Comparison of ENCODE assay signal across 22 cellular contexts in the genomic region with DNA sequence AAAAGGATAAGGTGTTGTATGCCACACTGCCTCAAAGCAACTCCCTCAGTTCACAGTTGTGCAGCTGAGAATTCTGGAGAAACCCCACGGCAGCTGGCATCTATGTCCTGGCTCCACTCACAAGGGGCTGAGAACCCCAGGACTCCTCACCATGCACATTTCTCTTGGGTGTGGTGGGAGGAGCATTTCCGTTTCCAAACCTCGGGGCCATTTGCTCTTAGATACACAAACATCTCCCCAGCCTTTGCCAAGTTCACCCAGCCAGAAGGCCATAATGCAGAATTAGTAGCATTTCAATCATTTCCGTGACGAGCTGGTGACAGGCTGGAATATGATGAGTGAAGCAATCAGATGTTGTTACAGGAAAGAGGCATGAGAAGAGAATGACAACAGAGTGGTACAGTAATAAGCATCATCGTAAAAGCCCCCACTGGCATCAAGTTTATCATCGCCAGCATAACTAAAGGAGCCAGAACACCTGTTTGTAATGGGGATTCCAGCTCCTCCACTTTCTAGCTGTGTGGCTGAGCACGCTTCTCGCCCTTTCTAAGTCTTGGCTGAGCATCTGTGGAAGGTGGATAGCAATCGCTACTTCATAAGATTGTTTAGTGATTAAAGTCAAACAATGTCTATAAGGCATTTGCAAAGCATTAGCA.
A peak's percentile ranks its signal among the peaks of the same experiment; 100 is the strongest.
DNase-seq lines count a peak whose midpoint lies in the region; ATAC-seq and TF ChIP-seq lines count a peak whose summit lies in the region.
"Had no signal": no experiment of that assay in that cellular context is flagged by ENCODE, and none has a peak within 500 bp of the region (broad histone marks: within the 10 kb centered on the region; RNA-seq: fewer than 3 reads in every experiment).

No MANE protein-coding gene starts in this region.

- H3K4me3 ChIP-seq in A673 (ENCODE audit: low read depth, low read length, poor library complexity, severe bottlenecking): no peak overlapping the region
- H3K4me3 ChIP-seq in MG63: no peak overlapping the region
- H3K4me3 ChIP-seq: colonic mucosa, uterus had no signal

- CTCF ChIA-PET in A673 (lab: Charles Lee): interaction anchor here (0.5 kb wide), 1 partner anchor 230 kb away, joined by 3 read pairs; no protein-coding TSS in a partner anchor

- H3K4me1 ChIP-seq in A673 (ENCODE audit: insufficient read depth, low read length, poor library complexity, severe bottlenecking): peaks cover 18% of the 10 kb centered on the region
- H3K4me1 ChIP-seq: colonic mucosa, uterus had no signal

- ATAC-seq in HG02623 (IDR thresholded peaks at IDR 0.05; ENCODE audit: unreplicated experiment) (no peak), HG02610 (IDR thresholded peaks at IDR 0.05; ENCODE audit: unreplicated experiment) (no peak)
- ATAC-seq: activated CD8-positive, alpha-beta memory T cell treated with anti-CD3 and anti-CD28 coated beads, Interleukin-2, amount 10 ng/mL, durations not matched to agents 7 days and 5 days; foreskin keratinocyte had no signal

- H3K9me3 ChIP-seq in A673 (ENCODE audit: low read depth, low read length, poor library complexity, severe bottlenecking) (no peaks in the 10 kb centered on the region), MG63 (no peaks in the 10 kb centered on the region; the same call in 1 of the 2 replicates)
- H3K9me3 ChIP-seq: colonic mucosa, uterus had no signal

- DNase-seq in A673 (ENCODE audit: low spot score): peak; percentile 17
- peak; percentile 48 for DNase-seq in MG63
- DNase-seq in RPMI8226: peak; percentile 22
- DNase-seq in lung microvascular endothelial cell (ENCODE audit: low read depth in 2 of 2): peak; percentile 32 to 45
- no peak for DNase-seq in iPS-NIHi7 (ENCODE audit: extremely low spot score)
- no peak for DNase-seq in mesothelial cell of epicardium (ENCODE audit: low spot score in 2 of 2, unreplicated experiment in 2 of 2)
- DNase-seq: activated CD4-positive, alpha-beta T cell treated with anti-CD3 and anti-CD28 coated beads for 48 hours; activated CD8-positive, alpha-beta memory T cell treated with anti-CD3 and anti-CD28 coated beads, Interleukin-2, amount 10 ng/mL, durations not matched to agents 7 days and 5 days; CD4-positive, alpha-beta T cell; colonic mucosa; DMS79; foreskin keratinocyte; HFFc6; hypothalamus; KBM-7; MV-4-11; NK-92 treated with Interleukin-12 subunit alpha and Interleukin-12 subunit beta, amount 100 ng/mL, for 24 hours; stimulated activated CD4-positive, alpha-beta T cell treated with anti-CD3 and anti-CD28 coated beads, Interleukin-12 subunit alpha, Interleukin-12 subunit beta, amount 100 ng/mL, for 4 hours; uterus had no signal

- H3K27ac Mint-ChIP-seq in mesothelial cell of epicardium: no peak overlapping the region
- H3K27ac Mint-ChIP-seq: activated CD8-positive, alpha-beta memory T cell treated with anti-CD3 and anti-CD28 coated beads, Interleukin-2, amount 10 ng/mL, durations not matched to agents 7 days and 5 days; CD4-positive, alpha-beta T cell; HFFc6 had no signal

- BruUV-seq in A673 (replicated peaks; lab: Mats Ljungman, UMichigan): no TSS peak

- POLR2A ChIA-PET in A673 (lab: Charles Lee; ENCODE audit: low non-redundant PET): no interaction called here

- H3K27me3 Mint-ChIP-seq in mesothelial cell of epicardium (ENCODE audit: low read depth): no peaks in the 10 kb centered on the region
- H3K27me3 Mint-ChIP-seq: activated CD8-positive, alpha-beta memory T cell treated with anti-CD3 and anti-CD28 coated beads, Interleukin-2, amount 10 ng/mL, durations not matched to agents 7 days and 5 days; CD4-positive, alpha-beta T cell had no signal

- no peaks in the 10 kb centered on the region for H3K36me3 Mint-ChIP-seq in mesothelial cell of epicardium
- H3K36me3 Mint-ChIP-seq: brain had no signal

- intact Hi-C loops in A673 (cut with micrococcal nuclease; ENCODE audit: unreplicated experiment): no loop called here

- no peak overlapping the region for H3K4me3 Mint-ChIP-seq in mesothelial cell of epicardium
- H3K4me3 Mint-ChIP-seq: activated CD8-positive, alpha-beta memory T cell treated with anti-CD3 and anti-CD28 coated beads, Interleukin-2, amount 10 ng/mL, durations not matched to agents 7 days and 5 days; CD4-positive, alpha-beta T cell; HFFc6 had no signal

- H3K36me3 ChIP-seq in A673 (ENCODE audit: insufficient read depth, low read length, poor library complexity, severe bottlenecking): no peaks in the 10 kb centered on the region
- H3K36me3 ChIP-seq in MG63: no peaks in the 10 kb centered on the region
- H3K36me3 ChIP-seq: colonic mucosa, uterus had no signal

- peaks cover 9% of the 10 kb centered on the region for H3K4me1 Mint-ChIP-seq in mesothelial cell of epicardium

- TF ChIP-seq CTCF in A673 (conservative IDR thresholded peaks at IDR 0.05; ENCODE audit: low read depth, low read length): no peak
- TF ChIP-seq CTCF in mesothelial cell of epicardium (IDR thresholded peaks at IDR 0.05; ENCODE audit: unreplicated experiment): no peak

- peaks cover 8% of the 10 kb centered on the region for H3K9me3 Mint-ChIP-seq in mesothelial cell of epicardium
- H3K9me3 Mint-ChIP-seq: CD4-positive, alpha-beta T cell; HFFc6 had no signal

- no peaks in the 10 kb centered on the region for H3K27me3 ChIP-seq in A673 (replicated peaks; ENCODE audit: insufficient read depth, low read depth, low read length, poor library complexity)
- no peaks in the 10 kb centered on the region for H3K27me3 ChIP-seq in MG63
- H3K27me3 ChIP-seq: colonic mucosa, foreskin keratinocyte, uterus had no signal

- no peak overlapping the region for H3K27ac ChIP-seq in A673 (ENCODE audit: low read depth, low read length, poor library complexity, severe bottlenecking)
- H3K27ac ChIP-seq: colonic mucosa, foreskin keratinocyte, uterus had no signal

Comparison
In these comparisons a context has a peak if more than half of its experiments do, and no peak if none do; other contexts are left out.
1. DNase-seq: peak in A673 (single experiment), MG63 (single experiment), RPMI8226 (single experiment) and lung microvascular endothelial cell (2 of 2); none in iPS-NIHi7 (single experiment) and mesothelial cell of epicardium (0 of 2).